Comparison of ENCODE assay signal across 9 cellular contexts in the genomic region with DNA sequence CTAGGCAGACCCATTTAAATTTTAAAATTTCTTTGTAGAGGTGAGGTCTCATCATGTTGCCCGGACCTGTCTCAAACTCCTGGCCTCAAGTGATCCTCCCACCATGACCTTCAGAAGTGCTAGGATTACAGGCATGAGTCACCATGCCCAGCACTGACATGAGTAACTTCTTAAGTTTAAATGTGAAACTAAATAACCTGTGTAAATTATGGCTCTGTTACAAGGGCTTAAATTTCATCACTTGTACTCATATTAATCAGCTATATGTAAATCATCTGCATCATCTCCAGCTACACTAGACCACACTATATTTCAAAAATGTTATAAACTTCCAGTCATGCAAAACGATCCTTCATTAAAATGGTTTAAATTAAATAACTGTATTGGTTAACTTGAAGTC. TPM values are rescaled to one million over a fixed set of nuclear protein-coding genes. Genes with fewer than 3 reads are reported as not detected.
DNase-seq lines count a peak whose midpoint lies in the region; ATAC-seq and TF ChIP-seq lines count a peak whose summit lies in the region.
"Had no signal": no experiment of that assay in that cellular context is flagged by ENCODE, and none has a peak within 500 bp of the region (broad histone marks: within the 10 kb centered on the region; RNA-seq: fewer than 3 reads in every experiment).

No MANE protein-coding gene starts in this region.

- no peak overlapping the region for H3K4me2 ChIP-seq in neuronal stem cell (ENCODE audit: insufficient read depth, low read length, poor library complexity, severe bottlenecking)

- H4K91ac ChIP-seq in neuronal stem cell (ENCODE audit: low read depth, low read length, poor library complexity) = no peak overlapping the region

- no peak overlapping the region for H3K18ac ChIP-seq in neuronal stem cell (ENCODE audit: low read length)

- no peak overlapping the region for H2BK15ac ChIP-seq in neuronal stem cell (ENCODE audit: low read length)

- TF ChIP-seq POLR2A in GM18505 (IDR thresholded peaks at IDR 0.05; ENCODE audit: borderline replicate concordance, extremely low read depth, insufficient read depth, insufficient read length) = no peak
- TF ChIP-seq POLR2A in transverse colon (IDR thresholded peaks at IDR 0.05) = no peak

- H3K9me3 ChIP-seq in neuronal stem cell (replicated peaks in 1 of 2; ENCODE audit: control insufficient read depth in 2 of 2, insufficient read depth in 1 of 2, low read depth in 1 of 2, low read length in 2 of 2) (peaks cover 0 to 4% of the 10 kb centered on the region in 2 donors), transverse colon (no peaks in the 10 kb centered on the region)

- in situ Hi-C loops in transverse colon (cut with MboI; ENCODE audit: low pct_ligation_motif_present in 1 of 4, low pct_unique_long_range_greater_than_20kb in 1 of 4, low sequenced_read_pairs in 3 of 4) = loop anchor here in 1 of 4 donors (10.0 kb wide), 1 partner anchor 117 kb away; no protein-coding TSS in a partner anchor

- TF ChIP-seq EP300 in transverse colon (IDR thresholded peaks at IDR 0.05; ENCODE audit: low read depth) = no peak

- H2AFZ ChIP-seq in neuronal stem cell (ENCODE audit: low read length) = no peak overlapping the region

- intact Hi-C loops in transverse colon (cut with DNase I; ENCODE audit: low total_unique reads) = no loop called here

- no peak for TF ChIP-seq CTCF in kidney epithelial cell (IDR thresholded peaks at IDR 0.05; ENCODE audit: insufficient read depth, low read length, poor library complexity, severe bottlenecking)
- TF ChIP-seq CTCF in transverse colon (IDR thresholded peaks at IDR 0.05) = no peak

- H4K8ac ChIP-seq in neuronal stem cell (ENCODE audit: low read depth, low read length) = no peak overlapping the region

- no peak overlapping the region for H2BK12ac ChIP-seq in neuronal stem cell (ENCODE audit: low read length)

- H3K27ac ChIP-seq in neuronal stem cell (replicated peaks; ENCODE audit: low read length) (no peak overlapping the region), transverse colon (no peak overlapping the region)

- no peak overlapping the region for H3K14ac ChIP-seq in neuronal stem cell (ENCODE audit: low read length)

- no peaks in the 10 kb centered on the region for H3K4me1 ChIP-seq in neuronal stem cell (ENCODE audit: control insufficient read depth in 2 of 2, insufficient read depth in 1 of 2, low read depth in 1 of 2, low read length in 2 of 2)
- no peaks in the 10 kb centered on the region for H3K4me1 ChIP-seq in transverse colon

- no peak overlapping the region for H3K23ac ChIP-seq in neuronal stem cell (ENCODE audit: low read depth, low read length, poor library complexity)

- WGBS in neuronal stem cell (ENCODE audit: extremely low coverage in 2 of 2, insufficient read length in 2 of 2, insufficient replicate concordance in 1 of 2), 2 donors = no CpG with 5 or more reads among the region's 2 CpGs
- 45 to 60% methylated on average over 2 of the region's 2 CpGs for WGBS in transverse colon (ENCODE audit: low coverage in 1 of 2), 2 donors

- H2BK120ac ChIP-seq in neuronal stem cell (ENCODE audit: low read depth, low read length) = no peak overlapping the region

- H3K9ac ChIP-seq in neuronal stem cell (ENCODE audit: low read depth, low read length, poor library complexity) = no peak overlapping the region

- no peak overlapping the region for H3K4ac ChIP-seq in neuronal stem cell (ENCODE audit: low read length)

- no peaks in the 10 kb centered on the region for H3K36me3 ChIP-seq in kidney epithelial cell (ENCODE audit: control insufficient read depth, insufficient read depth, low read length)
- H3K36me3 ChIP-seq in neuronal stem cell (replicated peaks in 1 of 2; ENCODE audit: control insufficient read depth in 2 of 2, insufficient read depth in 2 of 2, low read length in 2 of 2) = peaks cover 1 to 87% of the 10 kb centered on the region in 2 donors
- peaks cover 0 to 19% (median 8%) of the 10 kb centered on the region in 4 donors for H3K36me3 ChIP-seq in transverse colon

- ATAC-seq in GM18505 (IDR thresholded peaks at IDR 0.05; ENCODE audit: unreplicated experiment) = peak; percentile 64
- ATAC-seq in HG02884 (IDR thresholded peaks at IDR 0.05; ENCODE audit: unreplicated experiment) = peak; percentile 72

- no peak overlapping the region for H2BK5ac ChIP-seq in neuronal stem cell (ENCODE audit: low read length)

- H3K27me3 ChIP-seq in kidney epithelial cell (ENCODE audit: control insufficient read depth, insufficient read depth, low read length) (no peaks in the 10 kb centered on the region), neuronal stem cell (ENCODE audit: control insufficient read depth in 3 of 3, insufficient read depth in 3 of 3, low read depth in 1 of 3, low read length in 3 of 3) (no peaks in the 10 kb centered on the region), transverse colon (no peaks in the 10 kb centered on the region)

- H2AK5ac ChIP-seq in neuronal stem cell (ENCODE audit: low read depth, low read length) = no peak overlapping the region

- DNase-seq in activated CD4-positive, alpha-beta T cell treated with anti-CD3 and anti-CD28 coated beads for 4 hours = peak; percentile 5 to 10
- DNase-seq in kidney epithelial cell (ENCODE audit: low read depth) (peak; percentile 54), ecto neural progenitor cell (ENCODE audit: low spot score) (no peak), neuronal stem cell (ENCODE audit: low spot score) (no peak), transverse colon (no peak), putamen (ENCODE audit: low spot score) (no peak)
- DNase-seq: left cardiac atrium had no signal

- no peaks in the 10 kb centered on the region for H3K79me1 ChIP-seq in neuronal stem cell (ENCODE audit: low read depth, low read length)

- no peak overlapping the region for H3K4me3 ChIP-seq in kidney epithelial cell (ENCODE audit: low read depth, low read length)
- no peak overlapping the region for H3K4me3 ChIP-seq in neuronal stem cell (ENCODE audit: low read length in 2 of 2)
- H3K4me3 ChIP-seq in transverse colon = no peak overlapping the region

RNA-seq across cellular contexts. Expression of a gene that starts 56.1 kb away (rescaled TPM):
- 39.4 and 48.0 TPM in 2 replicates for total RNA-seq in kidney epithelial cell
- polyA plus RNA-seq in neuronal stem cell (2013, experiment 1 of 2) = 32.9 TPM
- polyA plus RNA-seq in neuronal stem cell (2013, experiment 2 of 2) = 32.5 TPM
- 10 to 100 TPM in 3 of 4 donors, 1 to 10 TPM in 1; 8.6 to 43.5 (median 35.8) TPM for total RNA-seq in transverse colon

Comparison
In these comparisons a context has a peak if more than half of its experiments do, and no peak if none do; other contexts are left out.
1. DNase-seq: peak in activated CD4-positive, alpha-beta T cell treated with anti-CD3 and anti-CD28 coated beads for 4 hours (2 of 2) and kidney epithelial cell (single experiment); none in ecto neural progenitor cell (single experiment), neuronal stem cell (single experiment), transverse colon (single experiment) and putamen (single experiment).